8 cellular contexts compared by ENCODE assay signal in the genomic region with DNA sequence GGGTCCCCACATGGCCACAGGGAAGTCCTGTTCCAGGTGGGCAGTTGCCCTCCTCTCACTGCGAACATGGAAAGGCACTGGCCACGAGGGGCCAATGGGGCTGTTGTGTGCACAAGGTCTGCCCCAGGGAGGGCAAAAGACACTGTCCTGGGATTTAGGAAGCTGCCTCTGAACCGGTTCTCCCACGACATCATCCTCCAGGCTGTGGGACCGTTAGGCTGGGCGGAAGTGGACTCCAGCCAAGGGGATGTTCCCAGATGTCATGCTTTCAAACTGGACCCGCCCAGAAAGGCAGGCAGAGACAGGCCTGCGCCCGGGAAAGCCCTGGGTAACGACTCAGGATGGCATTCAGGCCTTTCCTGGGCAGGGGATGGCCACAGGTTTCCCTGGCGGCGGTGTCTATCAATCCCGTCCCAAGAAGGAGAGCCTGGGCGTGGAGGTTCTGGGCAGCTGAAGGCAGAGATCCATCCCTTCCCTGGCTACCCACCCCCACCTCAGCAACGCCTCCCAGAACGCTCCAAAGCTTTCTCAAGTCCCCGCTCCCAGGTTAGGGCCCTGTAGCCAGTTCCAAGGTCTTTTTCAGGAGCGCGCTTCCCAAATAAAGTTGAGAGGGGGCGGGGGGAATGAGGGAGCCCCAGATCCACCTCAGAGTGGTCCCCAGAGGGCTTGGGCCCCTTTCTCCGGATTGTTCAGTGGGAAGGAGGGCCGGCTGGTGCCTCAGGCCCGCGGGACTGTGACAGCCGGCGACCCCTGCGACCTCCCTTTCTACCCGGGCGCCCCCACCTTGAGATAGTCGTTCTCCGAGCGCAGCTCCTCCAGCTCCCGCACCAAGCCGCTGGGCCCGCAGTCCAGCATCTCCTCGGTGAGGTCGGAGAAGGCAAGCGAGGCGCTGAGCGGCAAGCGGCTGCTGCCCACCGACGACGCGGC. TPM values are rescaled to one million over a fixed set of nuclear protein-coding genes. Genes with fewer than 3 reads are reported as not detected.
DNase-seq lines count a peak whose midpoint lies in the region; ATAC-seq and TF ChIP-seq lines count a peak whose summit lies in the region.

No MANE protein-coding gene starts in this region.

- H3K27me3 ChIP-seq in iPS-18a (ENCODE audit: control insufficient read depth, insufficient read depth, low read length) = peaks cover 16% of the 10 kb centered on the region

- peak overlapping the region; percentile 59 for H3K4me3 ChIP-seq in iPS-18a (ENCODE audit: low read length)

- peak; percentile 92 for DNase-seq in 8988T
- DNase-seq in GM04503 (ENCODE audit: low read depth) = peak; percentile 56
- DNase-seq in NCI-H526 treated with DMSO at 0.1 percent for 48 hours (lab: John Stamatoyannopoulos, UW) = peak; percentile 55
- peak; percentile 98 for DNase-seq in MCF 10A (ENCODE audit: unreplicated experiment)
- DNase-seq in sciatic nerve (ENCODE audit: low spot score) = peak; percentile 90

- no peaks in the 10 kb centered on the region for H3K9me3 Mint-ChIP-seq in MCF 10A (ENCODE audit: unreplicated experiment)

- peak overlapping the region; percentile 33 for H3K9ac ChIP-seq in iPS-18a (ENCODE audit: low read length)

- ATAC-seq in sciatic nerve = peak; percentile 88
- no peak for ATAC-seq in GM21515 (IDR thresholded peaks at IDR 0.05; ENCODE audit: unreplicated experiment)
- no peak for ATAC-seq in HG03354 (IDR thresholded peaks at IDR 0.05; ENCODE audit: poor library complexity, severe bottlenecking, unreplicated experiment)

- H3K4me1 ChIP-seq in iPS-18a (ENCODE audit: control insufficient read depth, low read depth, low read length) = peaks cover 18% of the 10 kb centered on the region

- POLR2A ChIA-PET in MCF 10A (lab: Yijun Ruan, JAX) = interaction anchor here (0.5 to 7.4 kb wide), 25 partner anchors 8 to 1974 kb away, joined by 3 to 88 read pairs (median 4); partner anchors contain the start of genes DSN1, NDRG3 and RAB5IF

- intact Hi-C loops in MCF 10A (cut with micrococcal nuclease) (loop anchor here (1.0 to 5.0 kb wide), 3 partner anchors 27 to 70 kb away; no protein-coding TSS in a partner anchor), sciatic nerve (cut with DNase I) (loop anchor here (5.0 kb wide), 1 partner anchor 90 kb away; the partner anchor contains the start of gene DSN1)

- no peaks in the 10 kb centered on the region for H3K36me3 ChIP-seq in iPS-18a (ENCODE audit: control insufficient read depth, low read depth, low read length)

- BruUV-seq in MCF 10A (replicated peaks; lab: Mats Ljungman, UMichigan) = TSS peak; percentile 87

- H3K4me1 Mint-ChIP-seq in MCF 10A (ENCODE audit: insufficient read depth, unreplicated experiment) = peaks cover 44% of the 10 kb centered on the region

- no peaks in the 10 kb centered on the region for H3K27me3 Mint-ChIP-seq in MCF 10A (ENCODE audit: insufficient read depth, unreplicated experiment)

- no peak overlapping the region for H3K27ac Mint-ChIP-seq in MCF 10A (ENCODE audit: low read depth, unreplicated experiment)

- H3K27ac ChIP-seq in iPS-18a (ENCODE audit: low read length) = no peak overlapping the region

- CTCF ChIA-PET in MCF 10A (lab: Yijun Ruan, JAX) = interaction anchor here (0.5 to 3.0 kb wide), 14 partner anchors 10 to 1631 kb away, joined by 3 to 14 read pairs (median 4); no protein-coding TSS in a partner anchor

- H3K36me3 Mint-ChIP-seq in MCF 10A (ENCODE audit: insufficient read depth, unreplicated experiment) = peaks cover 11% of the 10 kb centered on the region

- TF ChIP-seq CTCF in MCF 10A (IDR thresholded peaks at IDR 0.05; ENCODE audit: unreplicated experiment) = no peak

- H3K4me3 Mint-ChIP-seq in MCF 10A (ENCODE audit: unreplicated experiment) = peak overlapping the region; percentile 76

- H3K9me3 ChIP-seq in iPS-18a (ENCODE audit: control insufficient read depth, low read depth, low read length) = no peaks in the 10 kb centered on the region

RNA-seq across cellular contexts. Expression of gene TLDC2, which starts 13.8 kb away (rescaled TPM):
- not detected in 2 replicates for total RNA-seq in MCF 10A (2022)
- total RNA-seq in sciatic nerve = 0.31 TPM
